Comparison of ENCODE assay signal across 21 cellular contexts in genomic region chr9:76757274-76757673, GRCh38. TPM values are rescaled to one million over a fixed set of nuclear protein-coding genes. Genes with fewer than 3 reads are reported as not detected.
DNase-seq lines count a peak whose midpoint lies in the region; ATAC-seq and TF ChIP-seq lines count a peak whose summit lies in the region.
"Had no signal": no experiment of that assay in that cellular context is flagged by ENCODE, and none has a peak within 500 bp of the region (broad histone marks: within the 10 kb centered on the region; RNA-seq: fewer than 3 reads in every experiment).

No MANE protein-coding gene starts in this region.

- no peaks in the 10 kb centered on the region for H3K36me3 Mint-ChIP-seq in neural progenitor cell
- H3K36me3 Mint-ChIP-seq in CD8-positive, alpha-beta memory T cell = no peaks in the 10 kb centered on the region
- H3K36me3 Mint-ChIP-seq: CD4-positive, alpha-beta memory T cell had no signal

- H3K4me1 ChIP-seq in Karpas-422 (ENCODE audit: low read length) (peaks cover 58% of the 10 kb centered on the region), neural progenitor cell (peaks cover 2% of the 10 kb centered on the region)
- H3K4me1 ChIP-seq in CD8-positive, alpha-beta memory T cell (ENCODE audit: insufficient read depth, low read length) = no peaks in the 10 kb centered on the region
- H3K4me1 ChIP-seq: Caco-2 had no signal

- ATAC-seq in GM18868 (IDR thresholded peaks at IDR 0.05; ENCODE audit: unreplicated experiment) = peak; percentile 30
- peak; percentile 48 for ATAC-seq in HG02852 (IDR thresholded peaks at IDR 0.05; ENCODE audit: unreplicated experiment)
- no peak for ATAC-seq in HG03175 (IDR thresholded peaks at IDR 0.05; ENCODE audit: unreplicated experiment)

- no peak overlapping the region for H3K4me3 Mint-ChIP-seq in neural progenitor cell
- no peak overlapping the region for H3K4me3 Mint-ChIP-seq in CD8-positive, alpha-beta memory T cell
- H3K4me3 Mint-ChIP-seq: CD4-positive, alpha-beta memory T cell; T-helper 1 cell treated with Interleukin-12 subunit alpha and Interleukin-12 subunit beta and Interleukin-4 antibody, amounts not matched to agents 30 μg/mL and 1 μg/mL, for 36 hours had no signal

- H4K20me1 ChIP-seq in Karpas-422 (ENCODE audit: insufficient read depth, low read depth, low read length) (no peaks in the 10 kb centered on the region), neural progenitor cell (ENCODE audit: low read depth) (no peaks in the 10 kb centered on the region)

- POLR2A ChIA-PET in CD8-positive, alpha-beta memory T cell (lab: Charles Lee) = no interaction called here

- no peak for TF ChIP-seq CTCF in neural progenitor cell (IDR thresholded peaks at IDR 0.05)

- CTCF ChIA-PET in CD8-positive, alpha-beta memory T cell (lab: Charles Lee) = no interaction called here

- no peak overlapping the region for H3K27ac Mint-ChIP-seq in neural progenitor cell
- H3K27ac Mint-ChIP-seq in CD8-positive, alpha-beta memory T cell = no peak overlapping the region
- H3K27ac Mint-ChIP-seq: CD4-positive, alpha-beta memory T cell; T-helper 1 cell treated with Interleukin-12 subunit alpha and Interleukin-12 subunit beta and Interleukin-4 antibody, amounts not matched to agents 30 μg/mL and 1 μg/mL, for 36 hours had no signal

- no peak for DNase-seq in Karpas-422
- DNase-seq in kidney tubule cell (ENCODE audit: low spot score) = peak; percentile 12
- no peak for DNase-seq in neural progenitor cell (ENCODE audit: low spot score)
- no peak for DNase-seq in CD8-positive, alpha-beta memory T cell
- no peak for DNase-seq in NCI-H82 (lab: John Stamatoyannopoulos, UW)
- DNase-seq: C1 segment of cervical spinal cord; Caco-2; CD4-positive, alpha-beta memory T cell; KBM-7; MG63; NCI-H2107; NCI-H446; NCI-H524 treated with DMSO at 0.1 percent for 48 hours; OCI-M1; SK-N-SH; SW 1271 had no signal

- H3K27me3 ChIP-seq in Karpas-422 (ENCODE audit: low read length) (no peaks in the 10 kb centered on the region), neural progenitor cell (no peaks in the 10 kb centered on the region)
- H3K27me3 ChIP-seq in CD8-positive, alpha-beta memory T cell (ENCODE audit: insufficient read depth, low read length, poor library complexity, severe bottlenecking) = no peaks in the 10 kb centered on the region
- H3K27me3 ChIP-seq: MG63 had no signal

- H3K9me3 Mint-ChIP-seq in neural progenitor cell = no peaks in the 10 kb centered on the region
- H3K9me3 Mint-ChIP-seq in CD8-positive, alpha-beta memory T cell = no peaks in the 10 kb centered on the region
- H3K9me3 Mint-ChIP-seq: CD4-positive, alpha-beta memory T cell; T-helper 1 cell treated with Interleukin-12 subunit alpha and Interleukin-12 subunit beta and Interleukin-4 antibody, amounts not matched to agents 30 μg/mL and 1 μg/mL, for 36 hours had no signal

- H3K9me3 ChIP-seq in Karpas-422 (ENCODE audit: low read length) = no peaks in the 10 kb centered on the region
- H3K9me3 ChIP-seq in neural progenitor cell (ENCODE audit: low read depth) = no peaks in the 10 kb centered on the region
- H3K9me3 ChIP-seq in CD8-positive, alpha-beta memory T cell (ENCODE audit: low read length) = no peaks in the 10 kb centered on the region
- H3K9me3 ChIP-seq: Caco-2, MG63, SK-N-SH had no signal

- H3K9ac ChIP-seq in Karpas-422 (ENCODE audit: low read length) = no peak overlapping the region
- no peak overlapping the region for H3K9ac ChIP-seq in neural progenitor cell
- H3K9ac ChIP-seq: SK-N-SH had no signal

- peaks cover 4% of the 10 kb centered on the region for H3K4me1 Mint-ChIP-seq in neural progenitor cell
- H3K4me1 Mint-ChIP-seq in CD8-positive, alpha-beta memory T cell = peaks cover 0 to 9% (median 0%) of the 10 kb centered on the region in 3 donors

- H3K27ac ChIP-seq in Karpas-422 (ENCODE audit: low read length) = peak overlapping the region; percentile 80; the same call in 1 of the 2 replicates
- H3K27ac ChIP-seq in neural progenitor cell = no peak overlapping the region
- H3K27ac ChIP-seq in CD8-positive, alpha-beta memory T cell (ENCODE audit: low read depth, low read length) = no peak overlapping the region

- H3K79me2 ChIP-seq in Karpas-422 (ENCODE audit: low read length) = no peaks in the 10 kb centered on the region
- H3K79me2 ChIP-seq in neural progenitor cell (ENCODE audit: low read depth) = no peaks in the 10 kb centered on the region

- no peak overlapping the region for H2AFZ ChIP-seq in Karpas-422 (ENCODE audit: low read length)
- no peak overlapping the region for H2AFZ ChIP-seq in neural progenitor cell (replicated peaks)

- H3K4me2 ChIP-seq in Karpas-422 (ENCODE audit: low read depth, low read length, poor library complexity, severe bottlenecking) (no peak overlapping the region), neural progenitor cell (no peak overlapping the region)
- H3K4me2 ChIP-seq: SK-N-SH had no signal

- H3K4me3 ChIP-seq in Karpas-422 (ENCODE audit: low read length) (no peak overlapping the region), neural progenitor cell (no peak overlapping the region)
- no peak overlapping the region for H3K4me3 ChIP-seq in CD8-positive, alpha-beta memory T cell (ENCODE audit: low read length)
- H3K4me3 ChIP-seq: MG63 had no signal

- H3K27me3 Mint-ChIP-seq in neural progenitor cell (ENCODE audit: insufficient read depth, low read depth) = peaks cover 8% of the 10 kb centered on the region
- H3K27me3 Mint-ChIP-seq in CD8-positive, alpha-beta memory T cell = peaks cover 0 to 15% of the 10 kb centered on the region in 2 donors

- no peaks in the 10 kb centered on the region for H3K36me3 ChIP-seq in Karpas-422 (ENCODE audit: insufficient read depth, low read length)
- H3K36me3 ChIP-seq in neural progenitor cell = no peaks in the 10 kb centered on the region
- no peaks in the 10 kb centered on the region for H3K36me3 ChIP-seq in CD8-positive, alpha-beta memory T cell (ENCODE audit: insufficient read depth, low read length)
- H3K36me3 ChIP-seq: MG63 had no signal

- H3K9me2 ChIP-seq in Karpas-422 (replicated peaks; ENCODE audit: insufficient read depth, low read length) = no peaks in the 10 kb centered on the region
- H3K9me2 ChIP-seq: SK-N-SH had no signal

- H3F3A ChIP-seq in neural progenitor cell (ENCODE audit: low read depth) = no peaks in the 10 kb centered on the region

RNA-seq across cellular contexts. Expression of gene PCA3, which starts 7.0 kb away (rescaled TPM):
- 0.19 TPM in 1 of 2 replicates, not detected in the other for total RNA-seq in Karpas-422 (2014; rRNA removed; shearing (Covaris generic); ENCODE audit: low replicate concordance)
- total RNA-seq in neural progenitor cell (ENCODE audit: low replicate concordance) = 0.30 and 0.56 TPM in 2 replicates
- total RNA-seq in CD8-positive, alpha-beta memory T cell = not detected
- not detected for polyA plus RNA-seq in CD8-positive, alpha-beta memory T cell
- total RNA-seq: A673; Caco-2; CD4-positive, alpha-beta memory T cell had no signal
- polyA plus RNA-seq: CD4-positive, alpha-beta memory T cell had no signal
